ENCODE assay signal across 21 cellular contexts in the genomic region with DNA sequence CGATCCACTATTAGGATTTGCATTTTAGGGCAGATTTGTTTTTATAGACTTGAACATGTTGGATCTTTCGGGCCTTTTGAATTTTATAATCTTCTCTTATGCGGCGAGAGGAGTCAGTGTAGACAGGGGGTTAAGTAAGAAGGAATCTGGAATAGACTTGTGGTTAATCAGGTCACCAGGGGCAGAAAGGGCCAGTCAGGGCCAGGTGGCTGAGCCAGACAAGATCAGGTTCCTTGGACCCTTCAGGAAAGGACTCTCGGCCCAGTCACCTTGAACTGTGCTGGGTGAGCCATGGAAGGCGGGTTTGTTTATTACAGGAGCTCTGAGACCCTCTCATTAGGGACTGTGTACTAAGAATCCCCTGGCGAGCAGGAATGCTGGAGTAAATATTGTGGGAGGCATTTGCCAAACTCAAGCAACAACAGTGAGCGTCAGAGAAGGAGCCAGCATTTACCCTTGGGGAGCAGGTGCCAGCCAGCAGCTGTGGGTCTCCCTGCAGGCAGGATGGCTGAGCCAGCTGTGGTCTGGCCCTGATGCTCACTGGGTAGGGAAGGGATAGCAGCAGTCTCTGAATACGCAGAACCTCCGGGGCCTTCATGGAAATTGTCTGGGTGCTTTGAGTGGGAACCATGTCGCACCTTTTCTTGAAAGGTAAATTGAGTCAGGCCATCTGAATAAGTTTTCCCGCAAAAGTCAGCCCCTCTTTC.
"Had no signal": no experiment of that assay in that cellular context is flagged by ENCODE, and none has a peak within 500 bp of the region (broad histone marks: within the 10 kb centered on the region; RNA-seq: fewer than 3 reads in every experiment).

No MANE protein-coding gene starts in this region.

- ATAC-seq: activated naive CD4-positive, alpha-beta T cell treated with anti-CD3 and anti-CD28 coated beads, Interleukin-2, amount 50 U/mL, for 72 hours; activated naive CD8-positive, alpha-beta T cell treated with anti-CD3 and anti-CD28 coated beads, Interleukin-2, amount 50 U/mL, for 24 hours; activated T-cell treated with anti-CD3 and anti-CD28 coated beads, Interleukin-2, amount 50 U/mL, for 4 hours; PC-3; T-cell had no signal

- H3K27ac ChIP-seq: KMS-11, SK-N-MC had no signal

- DNase-seq: activated CD4-positive, alpha-beta memory T cell treated with anti-CD3 and anti-CD28 coated beads for 36 hours; activated CD4-positive, alpha-beta T cell treated with anti-CD3 and anti-CD28 coated beads, Interleukin-2, amount 10 ng/mL, durations not matched to agents 7 days and 5 days; activated CD4-positive, CD25-positive, alpha-beta regulatory T cell; activated CD8-positive, alpha-beta memory T cell treated with anti-CD3 and anti-CD28 coated beads for 24 hours; activated effector memory CD4-positive, alpha-beta T cell treated with anti-CD3 and anti-CD28 coated beads, Interleukin-2, amount 50 U/mL, for 16 hours; activated naive CD4-positive, alpha-beta T cell treated with Interleukin-2 at 50 U/mL for 16 hours; activated naive CD8-positive, alpha-beta T cell treated with anti-CD3 and anti-CD28 coated beads, Interleukin-2, amount 50 U/mL, for 24 hours; activated T-cell treated with anti-CD3 and anti-CD28 coated beads, Interleukin-2, amount 50 U/mL, for 4 hours; amygdala; NCI-H1105; NCI-H1694 treated with DMSO at 0.1 percent for 48 hours; NCI-H446; NCI-H524; NCI-H82; PC-3; T-cell; T-helper 2 cell; T1000 had no signal

- H3K4me3 ChIP-seq: SK-N-MC had no signal
